ENCODE assay signal across 26 cellular contexts in genomic region chr7:116064179-116064578, GRCh38. TPM values are rescaled to one million over a fixed set of nuclear protein-coding genes. Genes with fewer than 3 reads are reported as not detected.
"Had no signal": no experiment of that assay in that cellular context is flagged by ENCODE, and none has a peak within 500 bp of the region (broad histone marks: within the 10 kb centered on the region; RNA-seq: fewer than 3 reads in every experiment).

No MANE protein-coding gene starts in this region.

- H3K36me3 Mint-ChIP-seq: natural killer cell; neural progenitor cell; stimulated activated effector memory CD8-positive, alpha-beta T cell treated with anti-CD3 and anti-CD28 coated beads, Interleukin-12 subunit alpha, Interleukin-12 subunit beta, amount 100 ng/mL, for 72 hours; stimulated activated naive B cell treated with anti-CD40 and anti-IgM and Interleukin-4, amounts not matched to agents 10 μg/mL and 1 μg/mL and 100 μg/mL, for 72 hours; type B pancreatic cell had no signal

- H3K4me1 Mint-ChIP-seq: natural killer cell; nephron; neural progenitor cell; stimulated activated effector memory CD8-positive, alpha-beta T cell treated with anti-CD3 and anti-CD28 coated beads, Interleukin-12 subunit alpha, Interleukin-12 subunit beta, amount 100 ng/mL, for 72 hours; stimulated activated naive B cell treated with anti-CD40 and anti-IgM and Interleukin-4, amounts not matched to agents 10 μg/mL and 1 μg/mL and 100 μg/mL, for 72 hours had no signal

- H3K4me3 Mint-ChIP-seq: natural killer cell; nephron; neural progenitor cell; stimulated activated effector memory CD8-positive, alpha-beta T cell treated with anti-CD3 and anti-CD28 coated beads, Interleukin-12 subunit alpha, Interleukin-12 subunit beta, amount 100 ng/mL, for 72 hours; stimulated activated naive B cell treated with anti-CD40 and anti-IgM and Interleukin-4, amounts not matched to agents 10 μg/mL and 1 μg/mL and 100 μg/mL, for 72 hours; stimulated activated naive CD8-positive, alpha-beta T cell treated with anti-CD3 and anti-CD28 coated beads, Interleukin-15, Interleukin-2, amounts not matched to agents 100 ng/mL and 50 ng/mL, for 24 hours; type B pancreatic cell had no signal

- ATAC-seq: natural killer cell; psoas muscle; right cardiac atrium; right lobe of liver; stimulated activated effector memory CD8-positive, alpha-beta T cell treated with anti-CD3 and anti-CD28 coated beads, Interleukin-12 subunit alpha, Interleukin-12 subunit beta, amount 100 ng/mL, for 72 hours; stimulated activated naive B cell treated with anti-CD40 and anti-IgM and Interleukin-4, amounts not matched to agents 10 μg/mL and 1 μg/mL and 100 μg/mL, for 72 hours; upper lobe of right lung had no signal

- H3K27me3 Mint-ChIP-seq: progenitor cell of endocrine pancreas; stimulated activated naive B cell treated with anti-CD40 and anti-IgM and Interleukin-4, amounts not matched to agents 10 μg/mL and 1 μg/mL and 100 μg/mL, for 72 hours; stimulated activated naive CD8-positive, alpha-beta T cell treated with anti-CD3 and anti-CD28 coated beads, Interleukin-15, Interleukin-2, amounts not matched to agents 100 ng/mL and 50 ng/mL, for 24 hours; type B pancreatic cell had no signal

- FAIRE-seq: small intestine had no signal

- H3K27ac Mint-ChIP-seq: natural killer cell; nephron; neural progenitor cell; progenitor cell of endocrine pancreas; stimulated activated effector memory CD8-positive, alpha-beta T cell treated with anti-CD3 and anti-CD28 coated beads, Interleukin-12 subunit alpha, Interleukin-12 subunit beta, amount 100 ng/mL, for 72 hours; stimulated activated naive B cell treated with anti-CD40 and anti-IgM and Interleukin-4, amounts not matched to agents 10 μg/mL and 1 μg/mL and 100 μg/mL, for 72 hours; stimulated activated naive CD8-positive, alpha-beta T cell treated with anti-CD3 and anti-CD28 coated beads, Interleukin-15, Interleukin-2, amounts not matched to agents 100 ng/mL and 50 ng/mL, for 24 hours; type B pancreatic cell had no signal

- H3K9me3 Mint-ChIP-seq: nephron; neural progenitor cell; stimulated activated effector memory CD8-positive, alpha-beta T cell treated with anti-CD3 and anti-CD28 coated beads, Interleukin-12 subunit alpha, Interleukin-12 subunit beta, amount 100 ng/mL, for 72 hours; stimulated activated naive CD8-positive, alpha-beta T cell treated with anti-CD3 and anti-CD28 coated beads, Interleukin-15, Interleukin-2, amounts not matched to agents 100 ng/mL and 50 ng/mL, for 24 hours; type B pancreatic cell had no signal

- DNase-seq: natural killer cell; occipital lobe; ovary; posterior cingulate gyrus; psoas muscle; right cardiac atrium; right lobe of liver; sigmoid colon; small intestine; stimulated activated CD4-positive, alpha-beta T cell treated with anti-CD3 and anti-CD28 coated beads, Interleukin-15, amount 100 ng/mL, for 24 hours; stimulated activated CD4-positive, alpha-beta T cell treated with anti-CD3 and anti-CD28 coated beads, Interleukin-2, amount 100 ng/mL, for 24 hours; stimulated activated CD4-positive, alpha-beta T cell treated with anti-CD3 and anti-CD28 coated beads, Interleukin-2, amount 100 ng/mL, for 48 hours; stimulated activated CD4-positive, alpha-beta T cell treated with anti-CD3 and anti-CD28 coated beads, Interleukin-4, amount 100 ng/mL, for 24 hours; stimulated activated naive B cell treated with anti-CD40 and anti-IgM and Interleukin-4, amounts not matched to agents 10 μg/mL and 1 μg/mL and 100 μg/mL, for 72 hours; stimulated activated naive CD4-positive, alpha-beta T cell treated with Interleukin-2 at 50 U/mL for 16 hours; stomach; thyroid gland; transverse colon; upper lobe of right lung; uterus had no signal

RNA-seq across cellular contexts. Expression of gene TFEC, which starts 33.6 kb away (rescaled TPM):
- total RNA-seq: progenitor cell of endocrine pancreas had no signal
